ENCODE assay signal across 34 cellular contexts in genomic region chr11:61528114-61528513, GRCh38. TPM values are rescaled to one million over a fixed set of nuclear protein-coding genes. Genes with fewer than 3 reads are reported as not detected.
"Had no signal": no experiment of that assay in that cellular context is flagged by ENCODE, and none has a peak within 500 bp of the region (broad histone marks: within the 10 kb centered on the region; RNA-seq: fewer than 3 reads in every experiment).

No MANE protein-coding gene starts in this region.

- ATAC-seq: activated CD8-positive, alpha-beta T cell treated with anti-CD3 and anti-CD28 coated beads, Interleukin-2, amount 10 ng/mL, durations not matched to agents 7 days and 5 days; activated naive CD4-positive, alpha-beta T cell treated with anti-CD3 and anti-CD28 coated beads, Interleukin-2, amount 50 U/mL, for 72 hours; body of pancreas; PC-3; Right ventricle myocardium inferior; SK-N-SH treated with all-trans-retinoic acid at 6 μM for 48 hours; T-cell had no signal

- H3K4me3 Mint-ChIP-seq: activated CD4-positive, alpha-beta T cell treated with anti-CD3 and anti-CD28 coated beads, Interleukin-2, amount 10 ng/mL, durations not matched to agents 24 days and 14 days; activated CD8-positive, alpha-beta T cell treated with anti-CD3 and anti-CD28 coated beads, Interleukin-2, amount 10 ng/mL, durations not matched to agents 7 days and 5 days; activated naive CD4-positive, alpha-beta T cell treated with anti-CD3 and anti-CD28 coated beads for 36 hours; activated T-cell treated with anti-CD3 and anti-CD28 coated beads, Interleukin-2, amount 50 U/mL, for 24 hours; activated T-helper 1 cell treated with anti-CD3 and anti-CD28 coated beads, Interleukin-12 subunit alpha, Interleukin-12 subunit beta, Interleukin-2, Interleukin-4 antibody, amounts not matched to agents 30 ng/mL and 10 ng/mL and 1 ng/mL, durations not matched to agents 14 hours and 24 hours and 36 hours; T-cell had no signal

- H3K27ac ChIP-seq: adrenal gland, body of pancreas, breast epithelium, Peyer's patch, VCaP had no signal

- H3K9me3 ChIP-seq: adrenal gland, body of pancreas, breast epithelium, Peyer's patch had no signal

- H3K9me3 Mint-ChIP-seq: activated CD4-positive, alpha-beta T cell treated with anti-CD3 and anti-CD28 coated beads, Interleukin-2, amount 10 ng/mL, durations not matched to agents 24 days and 14 days; activated naive CD4-positive, alpha-beta T cell treated with anti-CD3 and anti-CD28 coated beads for 36 hours; activated naive CD4-positive, alpha-beta T cell treated with anti-CD3 and anti-CD28 coated beads, Interleukin-2, amount 50 U/mL, for 72 hours; activated T-cell treated with anti-CD3 and anti-CD28 coated beads, Interleukin-2, amount 50 U/mL, for 24 hours; activated T-helper 1 cell treated with anti-CD3 and anti-CD28 coated beads, Interleukin-12 subunit alpha, Interleukin-12 subunit beta, Interleukin-2, Interleukin-4 antibody, amounts not matched to agents 30 ng/mL and 10 ng/mL and 1 ng/mL, durations not matched to agents 14 hours and 24 hours and 36 hours; T-cell had no signal

- H3K27ac Mint-ChIP-seq: activated CD4-positive, alpha-beta T cell treated with anti-CD3 and anti-CD28 coated beads, Interleukin-2, amount 10 ng/mL, durations not matched to agents 24 days and 14 days; activated CD8-positive, alpha-beta T cell treated with anti-CD3 and anti-CD28 coated beads, Interleukin-2, amount 10 ng/mL, durations not matched to agents 7 days and 5 days; activated naive CD4-positive, alpha-beta T cell treated with anti-CD3 and anti-CD28 coated beads for 36 hours; activated naive CD4-positive, alpha-beta T cell treated with anti-CD3 and anti-CD28 coated beads, Interleukin-2, amount 50 U/mL, for 72 hours; activated T-cell treated with anti-CD3 and anti-CD28 coated beads, Interleukin-2, amount 50 U/mL, for 24 hours; activated T-helper 1 cell treated with anti-CD3 and anti-CD28 coated beads, Interleukin-12 subunit alpha, Interleukin-12 subunit beta, Interleukin-2, Interleukin-4 antibody, amounts not matched to agents 30 ng/mL and 10 ng/mL and 1 ng/mL, durations not matched to agents 14 hours and 24 hours and 36 hours; T-cell had no signal

- H3K4me1 Mint-ChIP-seq: activated CD4-positive, alpha-beta T cell treated with anti-CD3 and anti-CD28 coated beads, Interleukin-2, amount 10 ng/mL, durations not matched to agents 24 days and 14 days; T-cell had no signal

- DNase-seq: activated CD4-positive, alpha-beta T cell treated with anti-CD3 and anti-CD28 coated beads, Interleukin-2, amount 10 ng/mL, durations not matched to agents 24 days and 14 days; activated CD4-positive, alpha-beta T cell treated with anti-CD3 and anti-CD28 coated beads, Interleukin-2, amount 50 U/mL, for 4 hours; activated CD8-positive, alpha-beta T cell treated with anti-CD3 and anti-CD28 coated beads, Interleukin-2, amount 10 ng/mL, durations not matched to agents 7 days and 5 days; activated gamma-delta T cell treated with Interleukin-2 at 50 U/mL for 16 hours; activated naive CD4-positive, alpha-beta T cell treated with anti-CD3 and anti-CD28 coated beads for 36 hours; activated T-cell treated with anti-CD3 and anti-CD28 coated beads, Interleukin-2, amount 50 U/mL, for 24 hours; adrenal gland; body of pancreas; NCI-H1092 treated with DMSO at 0.1 percent for 48 hours; NCI-H1417; NCI-H146; NCI-H187; NCI-H2029 treated with DMSO at 0.1 percent for 48 hours; NCI-H2107; NCI-H2171 treated with DMSO at 0.1 percent for 48 hours; NCI-H2227 treated with DMSO at 0.1 percent for 48 hours; NCI-H446; NCI-H510A treated with DMSO at 0.1 percent for 48 hours; NCI-H526 treated with DMSO at 0.1 percent for 48 hours; NCI-H774; PC-3; Peyer's patch; RPMI8226; SIG-M5; T-cell; T-helper 2 cell; T-helper 9 cell had no signal

- H3K36me3 ChIP-seq: adrenal gland, breast epithelium, Peyer's patch had no signal

- H3K4me3 ChIP-seq: adrenal gland, body of pancreas, breast epithelium, Peyer's patch had no signal

- H3K4me1 ChIP-seq: breast epithelium had no signal

- H3K36me3 Mint-ChIP-seq: activated naive CD4-positive, alpha-beta T cell treated with anti-CD3 and anti-CD28 coated beads, Interleukin-2, amount 50 U/mL, for 72 hours; T-cell had no signal

- H3K27me3 ChIP-seq: adrenal gland, body of pancreas, breast epithelium, Peyer's patch had no signal

RNA-seq across cellular contexts. Expression of gene LRRC10B, which starts 19.6 kb away (rescaled TPM):
- total RNA-seq: activated CD8-positive, alpha-beta T cell treated with anti-CD3 and anti-CD28 coated beads, Interleukin-2, amount 10 ng/mL, durations not matched to agents 7 days and 5 days; activated naive CD4-positive, alpha-beta T cell treated with anti-CD3 and anti-CD28 coated beads for 36 hours; activated naive CD4-positive, alpha-beta T cell treated with anti-CD3 and anti-CD28 coated beads, Interleukin-2, amount 50 U/mL, for 72 hours; activated T-helper 1 cell treated with anti-CD3 and anti-CD28 coated beads, Interleukin-12 subunit alpha, Interleukin-12 subunit beta, Interleukin-2, Interleukin-4 antibody, amounts not matched to agents 30 ng/mL and 10 ng/mL and 1 ng/mL, durations not matched to agents 14 hours and 24 hours and 36 hours; SK-MEL-5 had no signal

RNA-seq across cellular contexts. Expression of gene SYT7, which starts 52.8 kb away (rescaled TPM):
- total RNA-seq: activated CD8-positive, alpha-beta T cell treated with anti-CD3 and anti-CD28 coated beads, Interleukin-2, amount 10 ng/mL, durations not matched to agents 7 days and 5 days; activated naive CD4-positive, alpha-beta T cell treated with anti-CD3 and anti-CD28 coated beads for 36 hours; activated naive CD4-positive, alpha-beta T cell treated with anti-CD3 and anti-CD28 coated beads, Interleukin-2, amount 50 U/mL, for 72 hours had no signal
